29 cellular contexts compared by ENCODE assay signal in genomic region chr11:61067782-61068181, GRCh38. TPM values are rescaled to one million over a fixed set of nuclear protein-coding genes. Genes with fewer than 3 reads are reported as not detected.
DNase-seq lines count a peak whose midpoint lies in the region; ATAC-seq and TF ChIP-seq lines count a peak whose summit lies in the region.
"Had no signal": no experiment of that assay in that cellular context is flagged by ENCODE, and none has a peak within 500 bp of the region (broad histone marks: within the 10 kb centered on the region; RNA-seq: fewer than 3 reads in every experiment).

No MANE protein-coding gene starts in this region.

- peaks cover 86% of the 10 kb centered on the region for H3K4me1 Mint-ChIP-seq in activated T-cell treated with anti-CD3 and anti-CD28 coated beads, Interleukin-2, amount 50 U/mL, for 4 hours (ENCODE audit: low read depth)

- H2AK5ac ChIP-seq in mesenchymal stem cell (ENCODE audit: low read length, severe bottlenecking): no peak overlapping the region

- H3K4ac ChIP-seq in mesenchymal stem cell (ENCODE audit: low read depth in 1 of 2, low read length in 2 of 2): no peak overlapping the region

- H3K23ac ChIP-seq in mesenchymal stem cell (ENCODE audit: low read length in 2 of 2): no peak overlapping the region

- no peak overlapping the region for H2BK120ac ChIP-seq in mesenchymal stem cell (ENCODE audit: low read depth, low read length)

- H3K18ac ChIP-seq in mesenchymal stem cell (ENCODE audit: low read depth in 1 of 2, low read length in 2 of 2): no peak overlapping the region

- H3K4me3 Mint-ChIP-seq in activated T-cell treated with anti-CD3 and anti-CD28 coated beads, Interleukin-2, amount 50 U/mL, for 4 hours: no peak overlapping the region

- H3K27me3 ChIP-seq in esophagus muscularis mucosa (no peaks in the 10 kb centered on the region), mesenchymal stem cell (ENCODE audit: control insufficient read depth in 1 of 2, insufficient read depth in 1 of 2, low read length in 2 of 2) (peaks cover 4 to 32% of the 10 kb centered on the region in 2 experiments)
- H3K27me3 ChIP-seq: dorsolateral prefrontal cortex, foreskin keratinocyte, spleen, suprapubic skin, vagina had no signal

- no peak for ATAC-seq in activated T-cell treated with anti-CD3 and anti-CD28 coated beads, Interleukin-2, amount 50 U/mL, for 4 hours
- no peak for ATAC-seq in GM18519 (IDR thresholded peaks at IDR 0.05; ENCODE audit: low FRiP score, unreplicated experiment)
- ATAC-seq: foreskin keratinocyte, Right ventricle myocardium inferior had no signal

- no peak overlapping the region for H3K9ac ChIP-seq in mesenchymal stem cell (ENCODE audit: low read length)

- H3K36me3 Mint-ChIP-seq in activated T-cell treated with anti-CD3 and anti-CD28 coated beads, Interleukin-2, amount 50 U/mL, for 4 hours (ENCODE audit: insufficient read depth): peaks cover 31% of the 10 kb centered on the region

- H3K27ac ChIP-seq in esophagus muscularis mucosa (replicated peaks in 1 of 4): no peak overlapping the region
- H3K27ac ChIP-seq in mesenchymal stem cell (ENCODE audit: low read length, poor library complexity, severe bottlenecking): no peak overlapping the region
- H3K27ac ChIP-seq: dorsolateral prefrontal cortex, epithelial cell of prostate, foreskin keratinocyte, spleen, suprapubic skin, vagina, VCaP had no signal

- no peak overlapping the region for H4K91ac ChIP-seq in mesenchymal stem cell (ENCODE audit: low read length)

- H3K4me3 ChIP-seq in esophagus muscularis mucosa (no peak overlapping the region), mesenchymal stem cell (ENCODE audit: insufficient read depth in 1 of 2, low read depth in 1 of 2, low read length in 2 of 2) (no peak overlapping the region)
- H3K4me3 ChIP-seq: dorsolateral prefrontal cortex, spleen, suprapubic skin, vagina had no signal

- H2BK5ac ChIP-seq in mesenchymal stem cell (ENCODE audit: low read depth, low read length, poor library complexity, severe bottlenecking): no peak overlapping the region

- no peaks in the 10 kb centered on the region for H3K36me3 ChIP-seq in esophagus muscularis mucosa
- no peaks in the 10 kb centered on the region for H3K36me3 ChIP-seq in mesenchymal stem cell (ENCODE audit: control insufficient read depth in 1 of 2, insufficient read depth in 2 of 2, low read depth in 1 of 2, low read length in 2 of 2)
- H3K36me3 ChIP-seq: spleen, suprapubic skin, vagina had no signal

- H3K4me1 ChIP-seq in esophagus muscularis mucosa: peaks cover 2 to 20% (median 14%) of the 10 kb centered on the region in 4 donors
- peaks cover 10% of the 10 kb centered on the region for H3K4me1 ChIP-seq in mesenchymal stem cell (ENCODE audit: control insufficient read depth, insufficient read depth, low read depth, low read length)
- H3K4me1 ChIP-seq: foreskin keratinocyte, suprapubic skin, vagina had no signal

- no peaks in the 10 kb centered on the region for H3K9me3 Mint-ChIP-seq in activated T-cell treated with anti-CD3 and anti-CD28 coated beads, Interleukin-2, amount 50 U/mL, for 4 hours
- H3K9me3 Mint-ChIP-seq: CD14-positive monocyte had no signal

- H3K79me1 ChIP-seq in mesenchymal stem cell (replicated peaks; ENCODE audit: low read length, poor library complexity, severe bottlenecking): no peaks in the 10 kb centered on the region

- H3K4me2 ChIP-seq in mesenchymal stem cell (ENCODE audit: low read length, poor library complexity, severe bottlenecking): no peak overlapping the region

- 84% methylated on average over 6 of the region's 7 CpGs for WGBS in esophagus muscularis mucosa
- WGBS in mesenchymal stem cell: 86% methylated on average over 4 of the region's 7 CpGs

- H3K14ac ChIP-seq in mesenchymal stem cell (ENCODE audit: low read length in 2 of 2): no peak overlapping the region

- no peaks in the 10 kb centered on the region for H3K27me3 Mint-ChIP-seq in activated T-cell treated with anti-CD3 and anti-CD28 coated beads, Interleukin-2, amount 50 U/mL, for 4 hours (ENCODE audit: low read depth)

- TF ChIP-seq POLR2A in esophagus muscularis mucosa (IDR thresholded peaks at IDR 0.05; ENCODE audit: low read depth): no peak

- H2AFZ ChIP-seq in mesenchymal stem cell (ENCODE audit: low read depth, low read length): no peak overlapping the region

- no peak overlapping the region for H2BK15ac ChIP-seq in mesenchymal stem cell (ENCODE audit: low read depth, poor library complexity, severe bottlenecking)

- intact Hi-C loops in esophagus muscularis mucosa (cut with DNase I): no loop called here

- TF ChIP-seq CTCF in esophagus muscularis mucosa (IDR thresholded peaks at IDR 0.05): no peak

- no peak for TF ChIP-seq EP300 in esophagus muscularis mucosa (IDR thresholded peaks at IDR 0.05)

- H3K9me3 ChIP-seq in esophagus muscularis mucosa (no peaks in the 10 kb centered on the region), mesenchymal stem cell (ENCODE audit: control insufficient read depth, low read length) (no peaks in the 10 kb centered on the region)
- H3K9me3 ChIP-seq: suprapubic skin, vagina had no signal

- peak; percentile 15 to 18 for DNase-seq in activated T-cell treated with anti-CD3 and anti-CD28 coated beads, Interleukin-2, amount 50 U/mL, for 48 hours
- DNase-seq in activated T-cell treated with anti-CD3 and anti-CD28 coated beads, Interleukin-2, amount 50 U/mL, for 4 hours: no peak
- DNase-seq in SK-N-DZ (ENCODE audit: low spot score) (peak; percentile 11), esophagus muscularis mucosa (ENCODE audit: extremely low spot score) (peak; percentile 89), mesenchymal stem cell (no peak), NCI-H2029 treated with DMSO at 0.1 percent for 48 hours (lab: John Stamatoyannopoulos, UW) (no peak)
- DNase-seq in stimulated activated CD4-positive, alpha-beta T cell treated with anti-CD3 and anti-CD28 coated beads, Interleukin-4, amount 100 ng/mL, for 4 hours: no peak
- DNase-seq: activated gamma-delta T cell treated with Interleukin-2 at 50 U/mL for 16 hours, amygdala, DMS153, dorsolateral prefrontal cortex, foreskin keratinocyte, hippocampal formation, IMR-90, NCI-H1105 treated with DMSO at 0.1 percent for 48 hours, NCI-H2107, NCI-H526, spleen, T-helper 1 cell had no signal

- no peak overlapping the region for H4K8ac ChIP-seq in mesenchymal stem cell (ENCODE audit: low read length)

- H2BK12ac ChIP-seq in mesenchymal stem cell (ENCODE audit: low read length in 2 of 2): no peak overlapping the region

RNA-seq across cellular contexts. Expression of gene CD5, which starts 34.5 kb away (rescaled TPM):
- total RNA-seq in activated T-cell treated with anti-CD3 and anti-CD28 coated beads, Interleukin-2, amount 50 U/mL, for 4 hours: 100 to 1,000 TPM; 318 to 420 (median 359) TPM
- 0.10 TPM in 1 of 2 replicates, not detected in the other for polyA plus RNA-seq in SK-N-DZ (2014; cell fraction: cytosol; rRNA removed)
- 0.05 TPM in 1 of 2 replicates, not detected in the other for polyA plus RNA-seq in SK-N-DZ (2014; cell fraction: nucleus; rRNA removed)
- total RNA-seq in esophagus muscularis mucosa: 1 to 10 TPM in 1 of 4 donors, under 1 TPM in 3; 0.11 to 1.3 (median 0.34) TPM
- not detected for polyA plus RNA-seq in mesenchymal stem cell (2013, experiment 1 of 2)
- polyA plus RNA-seq in mesenchymal stem cell (2013, experiment 2 of 2): not detected
- total RNA-seq: cardiac septum, foreskin keratinocyte, H1, IMR-90, renal cortical epithelial cell, Right ventricle myocardium inferior had no signal
- polyA plus RNA-seq: foreskin keratinocyte, H1, IMR-90 had no signal

Comparison
In these comparisons a context has a peak if more than half of its experiments do, and no peak if none do; other contexts are left out.
1. DNase-seq: peak in activated T-cell treated with anti-CD3 and anti-CD28 coated beads, Interleukin-2, amount 50 U/mL, for 48 hours (2 of 2), SK-N-DZ (single experiment) and esophagus muscularis mucosa (single experiment); none in activated T-cell treated with anti-CD3 and anti-CD28 coated beads, Interleukin-2, amount 50 U/mL, for 4 hours (single experiment), mesenchymal stem cell (single experiment), stimulated activated CD4-positive, alpha-beta T cell treated with anti-CD3 and anti-CD28 coated beads, Interleukin-4, amount 100 ng/mL, for 4 hours (0 of 2) and NCI-H2029 treated with DMSO at 0.1 percent for 48 hours (single experiment).
2. RNA of gene CD5, which starts 34.5 kb away (total RNA-seq): 318 to 420 TPM in activated T-cell treated with anti-CD3 and anti-CD28 coated beads, Interleukin-2, amount 50 U/mL, for 4 hours; 0.11 to 1.3 TPM in esophagus muscularis mucosa; every median in the first group is over 100 times any median in the second.